In the genomic region with DNA sequence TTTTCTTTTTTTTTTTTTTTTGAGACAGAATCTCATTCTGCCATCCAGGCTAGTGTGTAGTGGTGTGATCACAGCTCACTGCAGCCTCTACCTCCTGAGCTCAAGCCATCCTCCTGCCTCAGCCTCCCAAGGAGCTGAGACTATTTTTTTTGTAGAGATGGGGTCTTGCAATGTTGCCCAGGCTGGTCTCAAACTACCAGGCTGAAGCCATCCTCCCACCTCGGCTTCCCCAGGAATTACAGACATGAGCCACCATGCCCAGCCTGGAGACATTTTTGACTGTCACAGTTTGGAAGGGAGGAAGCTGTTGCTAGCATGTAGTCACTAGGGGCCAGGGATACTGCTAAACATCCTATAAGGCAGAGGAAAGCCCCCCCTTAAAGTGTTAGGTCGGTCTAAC, we compare ENCODE assay signal across 3 cellular contexts. TPM values are rescaled to one million over a fixed set of nuclear protein-coding genes. Genes with fewer than 3 reads are reported as not detected.
"Had no signal": no experiment of that assay in that cellular context is flagged by ENCODE, and none has a peak within 500 bp of the region (broad histone marks: within the 10 kb centered on the region; RNA-seq: fewer than 3 reads in every experiment).

No MANE protein-coding gene starts in this region.

- H3K4me3 ChIP-seq: GM12878 had no signal

- ATAC-seq: GM12878 had no signal

- DNase-seq: GDM1, GF-D8 had no signal

RNA-seq across cellular contexts. Expression of a gene that starts 23.9 kb away (rescaled TPM):
- total RNA-seq: GM12878 had no signal

RNA-seq across cellular contexts. Expression of a gene that starts 33.9 kb away (rescaled TPM):
- total RNA-seq: GM12878 had no signal
